In the genomic region with DNA sequence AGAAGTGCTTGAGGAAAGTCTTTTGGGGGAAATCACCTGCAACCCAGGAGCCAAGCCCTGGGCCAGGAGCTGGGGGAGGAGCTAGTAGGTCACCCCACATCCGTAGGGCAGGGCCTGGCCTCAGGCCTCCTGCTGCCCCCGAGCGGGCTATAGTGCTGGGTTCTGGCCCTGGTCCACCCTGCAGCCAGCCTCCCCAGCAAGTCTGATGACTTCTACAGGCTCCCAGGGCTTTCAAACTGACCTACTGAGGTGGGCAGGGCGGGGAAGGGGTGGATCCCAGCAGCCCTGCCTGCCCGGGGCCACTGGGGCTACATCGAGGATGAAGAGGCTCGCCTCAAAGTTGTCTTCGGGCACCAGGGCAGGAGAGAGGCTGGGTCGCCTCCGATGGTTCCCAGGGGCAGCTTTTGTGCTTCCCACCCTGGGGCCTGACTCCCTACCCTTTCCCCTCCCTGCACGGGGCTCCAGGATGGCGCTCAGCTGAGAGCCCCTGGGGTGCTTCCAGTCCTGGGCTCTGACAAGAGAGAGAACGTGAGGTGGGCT, we compare ENCODE assay signal across 18 cellular contexts.
"Had no signal": no experiment of that assay in that cellular context is flagged by ENCODE, and none has a peak within 500 bp of the region (broad histone marks: within the 10 kb centered on the region; RNA-seq: fewer than 3 reads in every experiment).

No MANE protein-coding gene starts in this region.

- H3K27ac ChIP-seq: dorsolateral prefrontal cortex, heart right ventricle, parathyroid adenoma, tibial nerve had no signal

- ATAC-seq: activated CD8-positive, alpha-beta T cell treated with anti-CD3 and anti-CD28 coated beads, Interleukin-2, amount 10 ng/mL, durations not matched to agents 7 days and 5 days; gastrocnemius medialis; heart right ventricle; left colon had no signal

- H3K9ac ChIP-seq: parathyroid adenoma had no signal

- DNase-seq: activated B cell treated with CpG ODN at 0.5 μM for 24 hours; activated CD4-positive, alpha-beta T cell treated with anti-CD3 and anti-CD28 coated beads, Interleukin-2, amount 10 ng/mL, durations not matched to agents 24 days and 14 days; activated CD8-positive, alpha-beta memory T cell treated with anti-CD3 and anti-CD28 coated beads, Interleukin-2, amount 50 U/mL, for 4 hours; activated CD8-positive, alpha-beta T cell treated with anti-CD3 and anti-CD28 coated beads, Interleukin-2, amount 10 ng/mL, durations not matched to agents 7 days and 5 days; activated gamma-delta T cell treated with Interleukin-2 at 50 U/mL for 16 hours; amniotic stem cell; dorsolateral prefrontal cortex; endodermal cell; gastrocnemius medialis; heart right ventricle; left colon; naive B cell; small intestine; stimulated activated CD4-positive, alpha-beta T cell treated with anti-CD3 and anti-CD28 coated beads, Interleukin-4, amount 100 ng/mL, for 24 hours; stimulated activated naive CD4-positive, alpha-beta T cell; T-helper 2 cell had no signal

- H3K36me3 ChIP-seq: gastrocnemius medialis had no signal

- H3K27me3 ChIP-seq: dorsolateral prefrontal cortex, gastrocnemius medialis, heart right ventricle, tibial nerve had no signal

- FAIRE-seq: small intestine had no signal

- H3K9me3 ChIP-seq: gastrocnemius medialis, heart right ventricle, tibial nerve had no signal

- H2AFZ ChIP-seq: parathyroid adenoma had no signal

- H3K79me2 ChIP-seq: parathyroid adenoma had no signal

- H3K4me3 ChIP-seq: dorsolateral prefrontal cortex, gastrocnemius medialis, heart right ventricle, tibial nerve had no signal
